ENCODE assay signal across 1 cellular context in genomic region chr9:23538060-23538387, GRCh38.
TF ChIP-seq lines count a peak whose summit lies in the region.

No MANE protein-coding gene starts in this region.

TF ChIP-seq in WTC11, 78 proteins besides CTCF, POLR2A, EP300 and RAD21 (continued from another document):
- TF ChIP-seq ZNF532 (CRISPR knock-in tag; IDR thresholded peaks at IDR 0.05; ENCODE audit: borderline replicate concordance) (no peak), ATF6 (CRISPR knock-in tag; IDR thresholded peaks at IDR 0.05) (no peak), JUN (CRISPR knock-in tag; IDR thresholded peaks at IDR 0.05) (no peak), SP1 (CRISPR knock-in tag; conservative IDR thresholded peaks at IDR 0.05) (no peak), ATF3 (CRISPR knock-in tag; conservative IDR thresholded peaks at IDR 0.05) (no peak)
